Comparison of ENCODE assay signal across 1 cellular context in the genomic region with DNA sequence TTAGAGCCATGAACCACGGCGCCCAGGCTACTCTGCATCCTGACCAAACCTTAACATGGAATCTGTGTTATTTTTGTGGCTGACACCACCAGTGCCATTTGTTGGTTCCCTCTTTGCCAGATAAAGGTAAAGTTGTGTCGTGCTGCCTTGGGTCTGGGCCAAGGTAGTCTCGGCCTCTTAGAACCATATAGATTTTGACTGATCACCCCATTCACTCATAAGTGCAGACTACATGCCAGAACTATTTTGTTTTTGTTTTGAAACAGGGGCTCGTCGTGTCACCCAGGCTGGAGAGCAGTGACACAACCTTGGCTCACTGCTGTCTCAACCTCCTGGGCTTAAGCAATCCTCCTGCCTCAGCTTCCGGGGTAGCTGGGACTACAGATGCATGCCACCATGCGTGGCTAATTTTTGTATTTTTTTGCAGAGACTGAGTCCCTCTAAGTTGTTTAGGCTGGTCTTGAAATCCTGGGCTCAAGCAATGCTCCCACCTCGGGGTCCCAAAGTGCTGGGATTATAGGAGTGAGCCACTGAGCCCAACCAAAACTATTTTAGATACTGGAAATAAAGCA.
TF ChIP-seq lines count a peak whose summit lies in the region.

No MANE protein-coding gene starts in this region.

TF ChIP-seq in GM12878, 131 proteins besides CTCF, POLR2A, EP300 and RAD21:
- TF ChIP-seq, protein P1, sequence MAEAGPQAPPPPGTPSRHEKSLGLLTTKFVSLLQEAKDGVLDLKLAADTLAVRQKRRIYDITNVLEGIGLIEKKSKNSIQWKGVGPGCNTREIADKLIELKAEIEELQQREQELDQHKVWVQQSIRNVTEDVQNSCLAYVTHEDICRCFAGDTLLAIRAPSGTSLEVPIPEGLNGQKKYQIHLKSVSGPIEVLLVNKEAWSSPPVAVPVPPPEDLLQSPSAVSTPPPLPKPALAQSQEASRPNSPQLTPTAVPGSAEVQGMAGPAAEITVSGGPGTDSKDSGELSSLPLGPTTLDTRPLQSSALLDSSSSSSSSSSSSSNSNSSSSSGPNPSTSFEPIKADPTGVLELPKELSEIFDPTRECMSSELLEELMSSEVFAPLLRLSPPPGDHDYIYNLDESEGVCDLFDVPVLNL (IDR thresholded peaks at IDR 0.05; ENCODE audit: low read depth, low read length): no peak
- TF ChIP-seq SUPT20H (IDR thresholded peaks at IDR 0.05; ENCODE audit: borderline replicate concordance, control insufficient read depth, low read depth, low read length): no peak
- TF ChIP-seq NFXL1 (IDR thresholded peaks at IDR 0.05; ENCODE audit: borderline replicate concordance): peak; percentile 5
- TF ChIP-seq, protein P2, sequence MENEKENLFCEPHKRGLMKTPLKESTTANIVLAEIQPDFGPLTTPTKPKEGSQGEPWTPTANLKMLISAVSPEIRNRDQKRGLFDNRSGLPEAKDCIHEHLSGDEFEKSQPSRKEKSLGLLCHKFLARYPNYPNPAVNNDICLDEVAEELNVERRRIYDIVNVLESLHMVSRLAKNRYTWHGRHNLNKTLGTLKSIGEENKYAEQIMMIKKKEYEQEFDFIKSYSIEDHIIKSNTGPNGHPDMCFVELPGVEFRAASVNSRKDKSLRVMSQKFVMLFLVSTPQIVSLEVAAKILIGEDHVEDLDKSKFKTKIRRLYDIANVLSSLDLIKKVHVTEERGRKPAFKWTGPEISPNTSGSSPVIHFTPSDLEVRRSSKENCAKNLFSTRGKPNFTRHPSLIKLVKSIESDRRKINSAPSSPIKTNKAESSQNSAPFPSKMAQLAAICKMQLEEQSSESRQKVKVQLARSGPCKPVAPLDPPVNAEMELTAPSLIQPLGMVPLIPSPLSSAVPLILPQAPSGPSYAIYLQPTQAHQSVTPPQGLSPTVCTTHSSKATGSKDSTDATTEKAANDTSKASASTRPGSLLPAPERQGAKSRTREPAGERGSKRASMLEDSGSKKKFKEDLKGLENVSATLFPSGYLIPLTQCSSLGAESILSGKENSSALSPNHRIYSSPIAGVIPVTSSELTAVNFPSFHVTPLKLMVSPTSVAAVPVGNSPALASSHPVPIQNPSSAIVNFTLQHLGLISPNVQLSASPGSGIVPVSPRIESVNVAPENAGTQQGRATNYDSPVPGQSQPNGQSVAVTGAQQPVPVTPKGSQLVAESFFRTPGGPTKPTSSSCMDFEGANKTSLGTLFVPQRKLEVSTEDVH (IDR thresholded peaks at IDR 0.05; ENCODE audit: low read depth, partially characterized antibody): no peak
- peak in 1 of 2 experiments; percentile 82; a peak in 1 of 4 replicates for TF ChIP-seq ETV6 (conservative IDR thresholded peaks at IDR 0.05 in 1 of 2, IDR thresholded peaks at IDR 0.05 in 1 of 2; ENCODE audit: borderline replicate concordance in 1 of 2, low read depth in 1 of 2)
- no peak for TF ChIP-seq POLR2AphosphoS5 (IDR thresholded peaks at IDR 0.05; ENCODE audit: low read length)
- TF ChIP-seq BRCA1 (IDR thresholded peaks at IDR 0.05; ENCODE audit: low read depth, low read length): no peak
- TF ChIP-seq, protein P3, sequence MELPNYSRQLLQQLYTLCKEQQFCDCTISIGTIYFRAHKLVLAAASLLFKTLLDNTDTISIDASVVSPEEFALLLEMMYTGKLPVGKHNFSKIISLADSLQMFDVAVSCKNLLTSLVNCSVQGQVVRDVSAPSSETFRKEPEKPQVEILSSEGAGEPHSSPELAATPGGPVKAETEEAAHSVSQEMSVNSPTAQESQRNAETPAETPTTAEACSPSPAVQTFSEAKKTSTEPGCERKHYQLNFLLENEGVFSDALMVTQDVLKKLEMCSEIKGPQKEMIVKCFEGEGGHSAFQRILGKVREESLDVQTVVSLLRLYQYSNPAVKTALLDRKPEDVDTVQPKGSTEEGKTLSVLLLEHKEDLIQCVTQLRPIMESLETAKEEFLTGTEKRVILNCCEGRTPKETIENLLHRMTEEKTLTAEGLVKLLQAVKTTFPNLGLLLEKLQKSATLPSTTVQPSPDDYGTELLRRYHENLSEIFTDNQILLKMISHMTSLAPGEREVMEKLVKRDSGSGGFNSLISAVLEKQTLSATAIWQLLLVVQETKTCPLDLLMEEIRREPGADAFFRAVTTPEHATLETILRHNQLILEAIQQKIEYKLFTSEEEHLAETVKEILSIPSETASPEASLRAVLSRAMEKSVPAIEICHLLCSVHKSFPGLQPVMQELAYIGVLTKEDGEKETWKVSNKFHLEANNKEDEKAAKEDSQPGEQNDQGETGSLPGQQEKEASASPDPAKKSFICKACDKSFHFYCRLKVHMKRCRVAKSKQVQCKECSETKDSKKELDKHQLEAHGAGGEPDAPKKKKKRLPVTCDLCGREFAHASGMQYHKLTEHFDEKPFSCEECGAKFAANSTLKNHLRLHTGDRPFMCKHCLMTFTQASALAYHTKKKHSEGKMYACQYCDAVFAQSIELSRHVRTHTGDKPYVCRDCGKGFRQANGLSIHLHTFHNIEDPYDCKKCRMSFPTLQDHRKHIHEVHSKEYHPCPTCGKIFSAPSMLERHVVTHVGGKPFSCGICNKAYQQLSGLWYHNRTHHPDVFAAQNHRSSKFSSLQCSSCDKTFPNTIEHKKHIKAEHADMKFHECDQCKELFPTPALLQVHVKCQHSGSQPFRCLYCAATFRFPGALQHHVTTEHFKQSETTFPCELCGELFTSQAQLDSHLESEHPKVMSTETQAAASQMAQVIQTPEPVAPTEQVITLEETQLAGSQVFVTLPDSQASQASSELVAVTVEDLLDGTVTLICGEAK (IDR thresholded peaks at IDR 0.05; ENCODE audit: borderline replicate concordance): no peak
- TF ChIP-seq CHD1 (IDR thresholded peaks at IDR 0.05; ENCODE audit: low read depth, low read length): no peak
